ENCODE assay signal across 8 cellular contexts in genomic region chr17:59220328-59221158, GRCh38. TPM values are rescaled to one million over a fixed set of nuclear protein-coding genes. Genes with fewer than 3 reads are reported as not detected.
DNase-seq lines count a peak whose midpoint lies in the region; ATAC-seq, FAIRE-seq and TF ChIP-seq lines count a peak whose summit lies in the region.

TSS of gene GDPD1 (plus strand) at chr17:59220511. CDS start at chr17:59220610, 99 bp downstream.

- POLR2A ChIA-PET in naive thymus-derived CD8-positive, alpha-beta T cell (lab: Charles Lee): interaction anchor here (0.9 to 2.2 kb wide), 2 partner anchors 10 to 16 kb away, joined by 3 to 33 read pairs; partner anchors contain the start of gene SMG8

- H3K27me3 Mint-ChIP-seq in GM23338 (ENCODE audit: insufficient read depth, low read depth, poor library complexity): peaks cover 5% of the 10 kb centered on the region
- no peaks in the 10 kb centered on the region for H3K27me3 Mint-ChIP-seq in naive thymus-derived CD8-positive, alpha-beta T cell
- H3K27me3 Mint-ChIP-seq in stimulated activated naive B cell treated with anti-CD40 and anti-IgM and Interleukin-4, amounts not matched to agents 10 μg/mL and 1 μg/mL and 100 μg/mL, for 72 hours: no peaks in the 10 kb centered on the region

- no peaks in the 10 kb centered on the region for H4K20me1 ChIP-seq in GM23338 (replicated peaks; ENCODE audit: insufficient read depth)

- TF ChIP-seq CTCF in GM23338 (conservative IDR thresholded peaks at IDR 0.05; ENCODE audit: low read depth in 2 of 2): peak; percentile 44 to 71

- 0 out of 2 replicates have a peak, but pooled peaks cover 6% of the 10 kb centered on the region for H3F3A ChIP-seq in GM23338 (replicated peaks; ENCODE audit: low read depth)

- H3K4me1 ChIP-seq in GM23338 (ENCODE audit: insufficient read depth): no peaks in the 10 kb centered on the region

- H3K36me3 ChIP-seq in GM23338 (ENCODE audit: insufficient read depth): no peaks in the 10 kb centered on the region

- H3K4me1 Mint-ChIP-seq in GM23338: peaks cover 6% of the 10 kb centered on the region; the same call in 2 of the 3 replicates
- peaks cover 8 to 15% (median 13%) of the 10 kb centered on the region in 4 donors for H3K4me1 Mint-ChIP-seq in naive thymus-derived CD8-positive, alpha-beta T cell
- peaks cover 5 to 11% of the 10 kb centered on the region in 2 donors for H3K4me1 Mint-ChIP-seq in stimulated activated naive B cell treated with anti-CD40 and anti-IgM and Interleukin-4, amounts not matched to agents 10 μg/mL and 1 μg/mL and 100 μg/mL, for 72 hours

- peak within 1 kb of the TSS; percentile 92 for H3K27ac ChIP-seq in GM23338 (ENCODE audit: low read depth)

- H3K27me3 ChIP-seq in GM23338 (ENCODE audit: insufficient read depth): peaks cover 9% of the 10 kb centered on the region; the same call in 1 of the 2 replicates

- no peaks in the 10 kb centered on the region for H3K9me2 ChIP-seq in GM23338 (ENCODE audit: insufficient read depth)

- H3K4me2 ChIP-seq in GM23338: peak within 1 kb of the TSS; percentile 87

- H3K36me3 Mint-ChIP-seq in GM23338 (ENCODE audit: low read depth): no peaks in the 10 kb centered on the region
- no peaks in the 10 kb centered on the region for H3K36me3 Mint-ChIP-seq in naive thymus-derived CD8-positive, alpha-beta T cell
- H3K36me3 Mint-ChIP-seq in stimulated activated naive B cell treated with anti-CD40 and anti-IgM and Interleukin-4, amounts not matched to agents 10 μg/mL and 1 μg/mL and 100 μg/mL, for 72 hours: peaks cover 0 to 4% of the 10 kb centered on the region in 2 donors

- no peaks in the 10 kb centered on the region for H3K79me2 ChIP-seq in GM23338 (replicated peaks; ENCODE audit: insufficient read depth)

- FAIRE-seq in RCC 7860 (lab: Jason Lieb, UNC): peak; percentile 17

- H2AFZ ChIP-seq in GM23338: peak within 1 kb of the TSS; percentile 100

- H3K9me3 Mint-ChIP-seq in GM23338: no peaks in the 10 kb centered on the region
- no peaks in the 10 kb centered on the region for H3K9me3 Mint-ChIP-seq in naive thymus-derived CD8-positive, alpha-beta T cell
- H3K9me3 Mint-ChIP-seq in stimulated activated naive B cell treated with anti-CD40 and anti-IgM and Interleukin-4, amounts not matched to agents 10 μg/mL and 1 μg/mL and 100 μg/mL, for 72 hours: no peaks in the 10 kb centered on the region

- peak within 1 kb of the TSS; percentile 92 for H3K4me3 Mint-ChIP-seq in GM23338
- H3K4me3 Mint-ChIP-seq in naive thymus-derived CD8-positive, alpha-beta T cell: peak within 1 kb of the TSS; percentile 98 to 100 (median 100)
- peak within 1 kb of the TSS; percentile 93 to 99 for H3K4me3 Mint-ChIP-seq in stimulated activated naive B cell treated with anti-CD40 and anti-IgM and Interleukin-4, amounts not matched to agents 10 μg/mL and 1 μg/mL and 100 μg/mL, for 72 hours

- H3K4me3 ChIP-seq in GM23338: peak within 1 kb of the TSS; percentile 85

- peak; percentile 96 for ATAC-seq in GM23338
- ATAC-seq in naive thymus-derived CD8-positive, alpha-beta T cell: peak; percentile 96 to 97
- ATAC-seq in stimulated activated naive B cell treated with anti-CD40 and anti-IgM and Interleukin-4, amounts not matched to agents 10 μg/mL and 1 μg/mL and 100 μg/mL, for 72 hours (replicated peaks): peak; percentile 99

- DNase-seq in ELF-1 (ENCODE audit: low read depth, low spot score) (peak; percentile 98), GM23338 (ENCODE audit: low spot score) (peak; percentile 98), Kasumi-1 (lab: John Stamatoyannopoulos, UW) (peak; percentile 96 to 97), RCC 7860 (ENCODE audit: low spot score) (peak; percentile 86), fibroblast of peridontal ligament (ENCODE audit: extremely low read depth) (peak; percentile 85)
- DNase-seq in activated T-helper 1 cell treated with anti-CD3 and anti-CD28 coated beads, Interleukin-2, amount 50 U/mL, for 16 hours (ENCODE audit: low read depth in 1 of 2, low spot score in 1 of 2): peak; percentile 94 to 97
- peak; percentile 93 to 99 (median 97) for DNase-seq in naive thymus-derived CD8-positive, alpha-beta T cell
- peak; percentile 95 for DNase-seq in stimulated activated naive B cell treated with anti-CD40 and anti-IgM and Interleukin-4, amounts not matched to agents 10 μg/mL and 1 μg/mL and 100 μg/mL, for 72 hours

- H3K27ac Mint-ChIP-seq in GM23338: peak within 1 kb of the TSS; percentile 89
- peak within 1 kb of the TSS; percentile 93 to 100 (median 100) for H3K27ac Mint-ChIP-seq in naive thymus-derived CD8-positive, alpha-beta T cell
- H3K27ac Mint-ChIP-seq in stimulated activated naive B cell treated with anti-CD40 and anti-IgM and Interleukin-4, amounts not matched to agents 10 μg/mL and 1 μg/mL and 100 μg/mL, for 72 hours: peak within 1 kb of the TSS; percentile 94

TF ChIP-seq in GM23338, 12 proteins besides CTCF, POLR2A, EP300 and RAD21 (continues in another document):
- TF ChIP-seq REST (IDR thresholded peaks at IDR 0.05; ENCODE audit: unreplicated experiment) (no peak), ZNF331 (CRISPR knock-in tag; IDR thresholded peaks at IDR 0.05; ENCODE audit: low read depth) (no peak)

RNA-seq across cellular contexts. Expression of gene GDPD1, which starts in this region (rescaled TPM):
- 6.8 and 8.1 TPM in 2 replicates for total RNA-seq in GM23338 (2014; rRNA removed; shearing (Covaris generic))
- polyA plus RNA-seq in GM23338 (2016; fragmentation: Nextera tagmentation; extraction: Ambion mirVana): 5.8 and 7.8 TPM in 2 replicates
- total RNA-seq in naive thymus-derived CD8-positive, alpha-beta T cell: 1 to 10 TPM; 4.7 to 8.0 TPM
- 1 to 10 TPM; 2.1 to 4.0 (median 2.6) TPM for polyA plus RNA-seq in naive thymus-derived CD8-positive, alpha-beta T cell

Comparison
In these comparisons a context has a peak if more than half of its experiments do, and no peak if none do; other contexts are left out.
1. Peak in every context shown above with its lines: DNase-seq, ATAC-seq, H3K4me3 ChIP-seq and H3K27ac ChIP-seq.